Comparison of ENCODE assay signal across 8 cellular contexts in the genomic region with DNA sequence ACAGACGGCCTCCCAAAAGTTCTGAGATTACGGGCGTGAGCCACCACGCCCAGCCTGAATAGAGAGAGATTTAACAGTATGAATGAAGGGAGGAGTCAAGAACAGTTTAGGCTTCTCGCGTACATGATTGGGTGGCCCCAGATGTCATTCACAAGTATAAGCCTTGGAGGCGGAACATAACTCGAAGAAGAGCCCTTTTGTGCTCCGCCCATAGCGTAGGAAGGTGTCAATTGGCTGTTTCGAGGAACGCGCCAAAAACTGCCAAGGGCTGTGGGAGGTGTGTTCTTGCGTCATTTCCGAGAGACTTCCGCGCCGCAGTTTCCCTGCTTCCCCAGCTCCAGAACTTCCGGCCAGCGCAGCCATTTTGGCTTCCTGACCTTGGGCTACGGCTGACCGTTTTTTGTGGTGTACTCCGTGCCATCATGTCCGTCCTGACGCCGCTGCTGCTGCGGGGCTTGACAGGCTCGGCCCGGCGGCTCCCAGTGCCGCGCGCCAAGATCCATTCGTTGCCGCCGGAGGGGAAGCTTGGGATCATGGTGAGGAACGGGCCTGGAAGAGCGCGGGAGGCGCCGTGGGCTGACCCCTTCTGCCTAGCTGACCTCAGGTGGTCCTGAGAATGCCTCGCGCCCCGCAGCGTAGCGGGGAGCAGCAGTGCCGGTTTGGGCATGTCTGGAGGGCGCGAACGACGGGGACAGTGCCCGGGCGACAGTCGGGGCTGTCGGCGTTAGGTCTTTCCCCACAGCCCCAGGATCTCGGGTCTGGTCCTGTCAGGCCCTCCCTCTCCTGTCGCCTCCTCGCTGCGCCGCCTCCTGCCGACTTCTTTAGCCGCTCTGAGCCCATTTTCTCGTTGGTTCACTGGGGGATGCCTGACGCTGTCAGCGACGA. TPM values are rescaled to one million over a fixed set of nuclear protein-coding genes. Genes with fewer than 3 reads are reported as not detected.
A peak's percentile ranks its signal among the peaks of the same experiment; 100 is the strongest.
DNase-seq lines count a peak whose midpoint lies in the region; ATAC-seq, FAIRE-seq and TF ChIP-seq lines count a peak whose summit lies in the region.

A gene with protein sequence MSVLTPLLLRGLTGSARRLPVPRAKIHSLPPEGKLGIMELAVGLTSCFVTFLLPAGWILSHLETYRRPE (plus strand): TSS at position 362 of the 885 bp plus-strand sequence. CDS start 61 bp downstream, at position 423.

- intact Hi-C loops in ascending aorta (cut with DNase I) (loop anchor here (1.0 to 2.0 kb wide), 2 partner anchors 12 to 36 kb away; a partner anchor contains a TSS), psoas muscle (cut with DNase I) (no loop called here)

- DNase-seq in NCI-H1930 (lab: John Stamatoyannopoulos, UW) (peak; percentile 99), ascending aorta (ENCODE audit: low spot score in 2 of 2) (peak; percentile 96 to 99), right atrium auricular region (ENCODE audit: low spot score) (peak; percentile 99), psoas muscle (peak; percentile 96 to 98), urothelium cell line (ENCODE audit: low spot score) (peak; percentile 98)
- DNase-seq in T-helper 2 cell treated with Interferon-gamma antibody and Interleukin-4, amounts not matched to agents 5 μg/mL and 100 μg/mL, for 36 hours (ENCODE audit: low spot score): peak; percentile 97

- H3K27me3 ChIP-seq in ascending aorta: no peaks in the 10 kb centered on the region
- no peaks in the 10 kb centered on the region for H3K27me3 ChIP-seq in right atrium auricular region
- H3K27me3 ChIP-seq in psoas muscle (ENCODE audit: insufficient read depth in 3 of 3, low read length in 2 of 3): peaks cover 0 to 1% (median 0%) of the 10 kb centered on the region in 3 donors

- H3K36me3 ChIP-seq in ascending aorta (peaks cover 0 to 4% of the 10 kb centered on the region in 2 donors), right atrium auricular region (peaks cover 10% of the 10 kb centered on the region), psoas muscle (ENCODE audit: insufficient read depth in 1 of 2, low read depth in 1 of 2) (peaks cover 0 to 19% of the 10 kb centered on the region in 2 donors)

- peak within 1 kb of the TSS; percentile 100 for H3K4me3 Mint-ChIP-seq in T-helper 2 cell treated with Interferon-gamma antibody and Interleukin-4, amounts not matched to agents 5 μg/mL and 100 μg/mL, for 36 hours

- peak within 1 kb of the TSS; percentile 99 for H3K27ac Mint-ChIP-seq in T-helper 2 cell treated with Interferon-gamma antibody and Interleukin-4, amounts not matched to agents 5 μg/mL and 100 μg/mL, for 36 hours

- ATAC-seq in GM18502 (IDR thresholded peaks at IDR 0.05; ENCODE audit: poor library complexity, unreplicated experiment) (peak; percentile 94), HG02970 (IDR thresholded peaks at IDR 0.05; ENCODE audit: low FRiP score, unreplicated experiment) (peak; percentile 96), psoas muscle (peak; percentile 93 to 96 (median 95))

- H3K4me1 ChIP-seq in ascending aorta (peaks cover 14 to 15% of the 10 kb centered on the region in 2 donors), right atrium auricular region (peaks cover 0 to 45% of the 10 kb centered on the region in 2 donors), psoas muscle (peaks cover 18% of the 10 kb centered on the region)

- peaks cover 21% of the 10 kb centered on the region for H3K36me3 Mint-ChIP-seq in T-helper 2 cell treated with Interferon-gamma antibody and Interleukin-4, amounts not matched to agents 5 μg/mL and 100 μg/mL, for 36 hours (ENCODE audit: low read depth)

- TF ChIP-seq CTCF in ascending aorta (IDR thresholded peaks at IDR 0.05): no peak
- TF ChIP-seq CTCF in right atrium auricular region (IDR thresholded peaks at IDR 0.05): peak in 1 of 2 donors; percentile 48
- TF ChIP-seq CTCF in psoas muscle (IDR thresholded peaks at IDR 0.05): no peak

- H3K9me3 Mint-ChIP-seq in T-helper 2 cell treated with Interferon-gamma antibody and Interleukin-4, amounts not matched to agents 5 μg/mL and 100 μg/mL, for 36 hours: no peaks in the 10 kb centered on the region

- no peaks in the 10 kb centered on the region for H3K27me3 Mint-ChIP-seq in T-helper 2 cell treated with Interferon-gamma antibody and Interleukin-4, amounts not matched to agents 5 μg/mL and 100 μg/mL, for 36 hours (ENCODE audit: low read depth)

- peak; percentile 9 for FAIRE-seq in urothelium cell line (lab: Jason Lieb, UNC)

- H3K27ac ChIP-seq in ascending aorta: peak within 1 kb of the TSS; percentile 96
- H3K27ac ChIP-seq in right atrium auricular region: peak within 1 kb of the TSS; percentile 98
- H3K27ac ChIP-seq in psoas muscle: peak within 1 kb of the TSS; percentile 100

- H3K4me1 Mint-ChIP-seq in T-helper 2 cell treated with Interferon-gamma antibody and Interleukin-4, amounts not matched to agents 5 μg/mL and 100 μg/mL, for 36 hours (ENCODE audit: low read depth): peaks cover 20% of the 10 kb centered on the region

- 0 to 1% (median 0%) methylated on average over 63 to 67 of the region's 67 CpGs for WGBS in psoas muscle, 3 donors

- H3K4me3 ChIP-seq in ascending aorta (peak within 1 kb of the TSS; percentile 94 to 96), right atrium auricular region (peak within 1 kb of the TSS; percentile 81 to 85), psoas muscle (peak within 1 kb of the TSS; percentile 100)

- H3K9me3 ChIP-seq in ascending aorta (no peaks in the 10 kb centered on the region), right atrium auricular region (no peaks in the 10 kb centered on the region), psoas muscle (no peaks in the 10 kb centered on the region)

RNA-seq across cellular contexts. Expression of the gene that starts here (rescaled TPM):
- total RNA-seq in ascending aorta (520 TPM), right atrium auricular region (1,000 to 10,000 TPM in 1 of 2 donors, 100 to 1,000 TPM in 1; 830 to 1,057 TPM), psoas muscle (100 to 1,000 TPM; 547 to 830 (median 614) TPM)
- polyA plus RNA-seq in psoas muscle: 1,000 to 10,000 TPM; 1,239 to 1,847 (median 1,663) TPM

Comparison
In these comparisons a context has a peak if more than half of its experiments do, and no peak if none do; other contexts are left out.
1. Peak in every context shown above with its lines: DNase-seq, ATAC-seq, H3K4me3 ChIP-seq and H3K27ac ChIP-seq.